8 cellular contexts compared by ENCODE assay signal in genomic region chr9:135500071-135500524, GRCh38. TPM values are rescaled to one million over a fixed set of nuclear protein-coding genes. Genes with fewer than 3 reads are reported as not detected.
DNase-seq lines count a peak whose midpoint lies in the region.

No MANE protein-coding gene starts in this region.

- DNase-seq in activated T-cell treated with anti-CD3 and anti-CD28 coated beads, Interleukin-2, amount 50 U/mL, for 24 hours, result no peak
- no peak for DNase-seq in activated T-cell treated with anti-CD3 and anti-CD28 coated beads, Interleukin-2, amount 50 U/mL, for 1 hour
- DNase-seq in NT2/D1 (ENCODE audit: low read depth, low spot score), result no peak
- DNase-seq in dermis microvascular lymphatic vessel endothelial cell (ENCODE audit: low read depth in 2 of 2), result peak; percentile 17 to 66
- DNase-seq in NCI-H2081 treated with DMSO at 0.1 percent for 48 hours (lab: John Stamatoyannopoulos, UW), result no peak
- DNase-seq in OCI-M2 (lab: John Stamatoyannopoulos, UW; ENCODE audit: unreplicated experiment), result no peak
- no peak for DNase-seq in AML-193 (lab: John Stamatoyannopoulos, UW)

- H3K36me3 Mint-ChIP-seq in activated T-cell treated with anti-CD3 and anti-CD28 coated beads, Interleukin-2, amount 50 U/mL, for 24 hours (ENCODE audit: low read depth), result peaks cover 40% of the 10 kb centered on the region

- peak overlapping the region; percentile 97 for H3K9ac ChIP-seq in NT2/D1 (ENCODE audit: insufficient read length, low read depth)

- no peaks in the 10 kb centered on the region for H3K27me3 ChIP-seq in NT2/D1 (ENCODE audit: insufficient read depth, insufficient read length)
- no peaks in the 10 kb centered on the region for H3K27me3 ChIP-seq in muscle layer of duodenum (ENCODE audit: low read depth, low read length)

- H3K27ac Mint-ChIP-seq in activated T-cell treated with anti-CD3 and anti-CD28 coated beads, Interleukin-2, amount 50 U/mL, for 24 hours, result peak overlapping the region; percentile 96

- H3K27ac ChIP-seq in muscle layer of duodenum (ENCODE audit: low read length), result no peak overlapping the region

- H3K36me3 ChIP-seq in NT2/D1 (ENCODE audit: insufficient read depth, insufficient read length, low read length), result peaks cover 41% of the 10 kb centered on the region
- H3K36me3 ChIP-seq in muscle layer of duodenum (ENCODE audit: control insufficient read depth in 1 of 2, insufficient read depth in 2 of 2, low read length in 2 of 2), result peaks cover 9 to 26% of the 10 kb centered on the region in 2 donors

- H3K4me1 ChIP-seq in NT2/D1 (ENCODE audit: insufficient read depth, insufficient read length) (peaks cover 25% of the 10 kb centered on the region), muscle layer of duodenum (ENCODE audit: control insufficient read depth in 1 of 2, insufficient read depth in 2 of 2, low read length in 2 of 2) (peaks cover 6 to 26% of the 10 kb centered on the region in 2 donors)

- H3K4me3 ChIP-seq in NT2/D1 (ENCODE audit: insufficient read length, low read depth) (peak overlapping the region; percentile 97), muscle layer of duodenum (ENCODE audit: low read depth in 1 of 2, low read length in 2 of 2) (peak overlapping the region; percentile 81 to 93)

- H3K9me3 Mint-ChIP-seq in activated T-cell treated with anti-CD3 and anti-CD28 coated beads, Interleukin-2, amount 50 U/mL, for 24 hours, result no peaks in the 10 kb centered on the region

- H3K27me3 Mint-ChIP-seq in activated T-cell treated with anti-CD3 and anti-CD28 coated beads, Interleukin-2, amount 50 U/mL, for 24 hours, result peaks cover 6% of the 10 kb centered on the region

- H3K9me3 ChIP-seq in NT2/D1 (ENCODE audit: insufficient read depth, low read length) (no peaks in the 10 kb centered on the region), muscle layer of duodenum (ENCODE audit: control insufficient read depth in 1 of 2, low read length in 2 of 2) (no peaks in the 10 kb centered on the region)

- H3K4me1 Mint-ChIP-seq in activated T-cell treated with anti-CD3 and anti-CD28 coated beads, Interleukin-2, amount 50 U/mL, for 24 hours (ENCODE audit: low read depth), result peaks cover 29% of the 10 kb centered on the region

- peak overlapping the region; percentile 92 for H3K4me3 Mint-ChIP-seq in activated T-cell treated with anti-CD3 and anti-CD28 coated beads, Interleukin-2, amount 50 U/mL, for 24 hours

RNA-seq across cellular contexts. Expression of gene MRPS2, which starts 0.4 kb away (rescaled TPM):
- total RNA-seq in dermis microvascular lymphatic vessel endothelial cell, result 11.3 and 18.5 TPM in 2 replicates

RNA-seq across cellular contexts. Expression of gene PPP1R26, which starts 20.5 kb away (rescaled TPM):
- total RNA-seq in dermis microvascular lymphatic vessel endothelial cell, result 8.7 and 11.3 TPM in 2 replicates

RNA-seq across cellular contexts. Expression of gene LCN1, which starts 21.1 kb away (rescaled TPM):
- not detected in 2 replicates for total RNA-seq in dermis microvascular lymphatic vessel endothelial cell

RNA-seq across cellular contexts. Expression of gene OBP2A, which starts 45.8 kb away (rescaled TPM):
- not detected in 2 replicates for total RNA-seq in dermis microvascular lymphatic vessel endothelial cell

Comparison
In these comparisons a context has a peak if more than half of its experiments do, and no peak if none do; other contexts are left out.
1. DNase-seq: peak in dermis microvascular lymphatic vessel endothelial cell (2 of 2); none in activated T-cell treated with anti-CD3 and anti-CD28 coated beads, Interleukin-2, amount 50 U/mL, for 24 hours (single experiment), activated T-cell treated with anti-CD3 and anti-CD28 coated beads, Interleukin-2, amount 50 U/mL, for 1 hour (single experiment), NT2/D1 (single experiment), NCI-H2081 treated with DMSO at 0.1 percent for 48 hours (single experiment), OCI-M2 (single experiment) and AML-193 (0 of 2).